In the genomic region with DNA sequence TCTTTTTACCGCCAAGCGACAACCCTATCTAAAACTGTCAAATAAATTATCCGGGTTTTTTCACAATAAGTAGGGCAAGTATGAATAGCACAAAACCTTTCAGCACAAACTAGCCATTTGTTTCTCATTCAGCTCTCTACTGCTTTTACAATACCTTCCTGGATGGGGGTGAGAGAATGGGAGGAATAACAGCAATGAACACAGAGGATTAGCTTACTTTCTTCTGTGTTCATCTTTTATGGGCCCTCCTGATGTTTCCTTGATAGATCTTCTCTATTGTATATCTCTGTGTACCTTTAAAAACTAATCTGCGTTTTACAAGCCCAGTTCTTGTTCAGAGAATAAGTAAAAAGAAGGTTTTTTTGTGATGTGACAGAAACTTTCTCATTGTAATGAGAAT, we compare ENCODE assay signal across 26 cellular contexts. TPM values are rescaled to one million over a fixed set of nuclear protein-coding genes. Genes with fewer than 3 reads are reported as not detected.
"Had no signal": no experiment of that assay in that cellular context is flagged by ENCODE, and none has a peak within 500 bp of the region (broad histone marks: within the 10 kb centered on the region; RNA-seq: fewer than 3 reads in every experiment).

No MANE protein-coding gene starts in this region.

- H3K27ac ChIP-seq: HL-60, KMS-11, SJSA1 had no signal

- H3K27me3 ChIP-seq: SJSA1 had no signal

- H3K9me3 ChIP-seq: SJSA1 had no signal

- H3K4me2 ChIP-seq: KMS-11 had no signal

- H3K4me1 ChIP-seq: SJSA1 had no signal

- H3K4me3 ChIP-seq: K562, SJSA1, SK-N-MC had no signal

- DNase-seq: Kasumi-1, MV-4-11, NCI-H1048, NCI-H1105, NCI-H1417, NCI-H1436 treated with DMSO at 0.1 percent for 48 hours, NCI-H1694, NCI-H187 treated with DMSO at 0.1 percent for 48 hours, NCI-H2081, NCI-H2107, NCI-H226, NCI-H446, NCI-H510A, NCI-H524 treated with DMSO at 0.1 percent for 48 hours, NCI-H69, NCI-H774, Right ventricle myocardium superior, RPMI8226, SIG-M5 had no signal

- H3K4me3 Mint-ChIP-seq: IgD-negative memory B cell had no signal

- H3K36me3 ChIP-seq: SJSA1 had no signal

- H3K9ac ChIP-seq: KMS-11 had no signal

- H3K36me3 Mint-ChIP-seq: IgD-negative memory B cell had no signal

- ATAC-seq: K562 had no signal

RNA-seq across cellular contexts. Expression of a gene that starts 55.3 kb away (rescaled TPM):
- total RNA-seq: HT-29, K562, Right ventricle myocardium superior had no signal
- polyA plus RNA-seq: IgD-negative memory B cell, K562 had no signal
